Comparison of ENCODE assay signal across 1 cellular context in genomic region chr6:36838896-36839818, GRCh38.
TF ChIP-seq lines count a peak whose summit lies in the region.

CPNE5 (minus strand) TSS chr6:36839444; CDS start chr6:36839377, 67 bp downstream.

TF ChIP-seq in K562, 482 proteins besides CTCF, POLR2A, EP300 and RAD21:
- TF ChIP-seq ZBTB40 (IDR thresholded peaks at IDR 0.05) = 0 out of 2 replicates have a peak, but pooled peaks have one; percentile 28
- no peak for TF ChIP-seq ZBTB40 (CRISPR knock-in tag; IDR thresholded peaks at IDR 0.05)
- peak; percentile 17; the same call in 1 of the 2 replicates for TF ChIP-seq ZNF740 (CRISPR knock-in tag; IDR thresholded peaks at IDR 0.05)
- no peak for TF ChIP-seq ZNF740 (tag; IDR thresholded peaks at IDR 0.05)
- TF ChIP-seq E2F6 (IDR thresholded peaks at IDR 0.05; ENCODE audit: borderline replicate concordance in 1 of 2, extremely low read depth in 1 of 2, insufficient read depth in 1 of 2, insufficient read length in 1 of 2, low read depth in 1 of 2, low read length in 1 of 2, poor library complexity in 1 of 2, severe bottlenecking in 1 of 2) = no peak
- TF ChIP-seq PREB (CRISPR knock-in tag; IDR thresholded peaks at IDR 0.05) = no peak
- no peak for TF ChIP-seq DIDO1 (tag; IDR thresholded peaks at IDR 0.05; ENCODE audit: low read depth)
- TF ChIP-seq NEUROD1 (IDR thresholded peaks at IDR 0.05; ENCODE audit: borderline replicate concordance, low read depth, low read length, partially characterized antibody) = no peak
- no peak for TF ChIP-seq HNRNPUL1 (IDR thresholded peaks at IDR 0.05; ENCODE audit: low read length)
- TF ChIP-seq PHF8 (IDR thresholded peaks at IDR 0.05; ENCODE audit: borderline replicate concordance, low read length) = no peak
- no peak for TF ChIP-seq DDX20 (tag; IDR thresholded peaks at IDR 0.05; ENCODE audit: low read depth)
- peak in 1 of 2 experiments; percentile 7; a peak in 1 of 4 replicates for TF ChIP-seq HDAC1 (IDR thresholded peaks at IDR 0.05)
- no peak for TF ChIP-seq HDAC8 (tag; IDR thresholded peaks at IDR 0.05)
- TF ChIP-seq AFF4 (CRISPR knock-in tag; IDR thresholded peaks at IDR 0.05) = no peak
- no peak for TF ChIP-seq KDM2B (CRISPR knock-in tag; IDR thresholded peaks at IDR 0.05)
- TF ChIP-seq MAZ (CRISPR knock-in tag; conservative IDR thresholded peaks at IDR 0.05 in 1 of 2, IDR thresholded peaks at IDR 0.05 in 1 of 2) = no peak; a peak in 1 of 4 replicates
- peak; percentile 30 for TF ChIP-seq KDM5B (IDR thresholded peaks at IDR 0.05; ENCODE audit: insufficient replicate concordance, low read depth, low read length)
- TF ChIP-seq TCFL5 (CRISPR knock-in tag; conservative IDR thresholded peaks at IDR 0.05) = no peak
- no peak for TF ChIP-seq HMGN3 (IDR thresholded peaks at IDR 0.05; ENCODE audit: borderline replicate concordance, extremely low read depth, insufficient read length, low read depth, low read length)
- TF ChIP-seq STAG1 (CRISPR knock-in tag; IDR thresholded peaks at IDR 0.05; ENCODE audit: borderline replicate concordance) = no peak
- TF ChIP-seq KAT2B (IDR thresholded peaks at IDR 0.05; ENCODE audit: low read depth, low read length) = no peak
- no peak for TF ChIP-seq MTA3 (IDR thresholded peaks at IDR 0.05; ENCODE audit: borderline replicate concordance)
- TF ChIP-seq REST (CRISPR knock-in tag; IDR thresholded peaks at IDR 0.05; ENCODE audit: low read depth) = no peak
- TF ChIP-seq EGR1 (conservative IDR thresholded peaks at IDR 0.05) = peak; percentile 73
- no peak for TF ChIP-seq THRB (CRISPR knock-in tag; conservative IDR thresholded peaks at IDR 0.05)
- no peak for TF ChIP-seq ZNF253 (CRISPR knock-in tag; conservative IDR thresholded peaks at IDR 0.05)
- TF ChIP-seq ZNF41 (CRISPR knock-in tag; conservative IDR thresholded peaks at IDR 0.05) = no peak
- TF ChIP-seq BRD9 (IDR thresholded peaks at IDR 0.05; ENCODE audit: low read depth, partially characterized antibody) = no peak
- TF ChIP-seq FOXP1 (CRISPR knock-in tag; IDR thresholded peaks at IDR 0.05) = 0 out of 2 replicates have a peak, but pooled peaks have one; percentile 19
- TF ChIP-seq ZNF133 (CRISPR knock-in tag; IDR thresholded peaks at IDR 0.05) = no peak
